Comparison of ENCODE assay signal across 1 cellular context in genomic region chr21:45509566-45510465, GRCh38.
TF ChIP-seq lines count a peak whose summit lies in the region.

No MANE protein-coding gene starts in this region.

TF ChIP-seq in SK-N-SH, 30 proteins besides CTCF, POLR2A, EP300 and RAD21 (continued from another document):
- TF ChIP-seq PBX3 (IDR thresholded peaks at IDR 0.05): no peak; the same call in 1 of the 2 replicates
- TF ChIP-seq MXI1 (IDR thresholded peaks at IDR 0.05; ENCODE audit: low read depth, low read length): no peak
- TF ChIP-seq GATA2 (CRISPR knock-in tag; IDR thresholded peaks at IDR 0.05): no peak
- TF ChIP-seq ZBTB33 (IDR thresholded peaks at IDR 0.05; ENCODE audit: borderline replicate concordance, low read depth): no peak
- no peak for TF ChIP-seq POLR2AphosphoS5 (IDR thresholded peaks at IDR 0.05; ENCODE audit: low read depth, low read length)
- TF ChIP-seq USF1 (IDR thresholded peaks at IDR 0.05; ENCODE audit: borderline replicate concordance, low read depth): no peak
- TF ChIP-seq NFIC (IDR thresholded peaks at IDR 0.05; ENCODE audit: borderline replicate concordance): no peak
- no peak for TF ChIP-seq FOXJ3 (CRISPR knock-in tag; IDR thresholded peaks at IDR 0.05)
- no peak for TF ChIP-seq FOXM1 (IDR thresholded peaks at IDR 0.05; ENCODE audit: low read depth)
- no peak for TF ChIP-seq MAX (IDR thresholded peaks at IDR 0.05; ENCODE audit: low read depth)
